8 cellular contexts compared by ENCODE assay signal in genomic region chr18:74493689-74494088, GRCh38. TPM values are rescaled to one million over a fixed set of nuclear protein-coding genes. Genes with fewer than 3 reads are reported as not detected.
DNase-seq lines count a peak whose midpoint lies in the region; ATAC-seq and TF ChIP-seq lines count a peak whose summit lies in the region.

No MANE protein-coding gene starts in this region.

- no peak for TF ChIP-seq POLR2A in sigmoid colon (IDR thresholded peaks at IDR 0.05)

- H3K4me3 ChIP-seq in fibroblast of the aortic adventitia (ENCODE audit: low read depth, low read length): no peak overlapping the region
- H3K4me3 ChIP-seq in sigmoid colon: no peak overlapping the region

- H3K9me3 ChIP-seq in sigmoid colon: peaks cover 0 to 2% (median 0%) of the 10 kb centered on the region in 4 donors

- no peak for TF ChIP-seq EP300 in sigmoid colon (IDR thresholded peaks at IDR 0.05)

- DNase-seq in NCI-H2171 treated with DMSO at 0.1 percent for 48 hours (lab: John Stamatoyannopoulos, UW) (peak; percentile 10), NCI-H2171 (lab: John Stamatoyannopoulos, UW) (no peak), NCI-H748 treated with DMSO at 0.1 percent for 48 hours (lab: John Stamatoyannopoulos, UW) (peak; percentile 32), activated T-cell treated with anti-CD3 and anti-CD28 coated beads for 4 hours (peak; percentile 38), fibroblast of the aortic adventitia (ENCODE audit: low read depth) (peak; percentile 77), sigmoid colon (no peak), amniotic stem cell (lab: John Stamatoyannopoulos, UW) (no peak)

- no peak overlapping the region for H3K27ac ChIP-seq in sigmoid colon

- TF ChIP-seq CTCF in fibroblast of the aortic adventitia (IDR thresholded peaks at IDR 0.05; ENCODE audit: insufficient read depth, low read length): peak; percentile 68
- TF ChIP-seq CTCF in sigmoid colon (IDR thresholded peaks at IDR 0.05): peak in 3 of 4 experiments; percentile 50 to 71 (median 60)

- peaks cover 0 to 18% (median 5%) of the 10 kb centered on the region in 4 donors for H3K4me1 ChIP-seq in sigmoid colon

- H3K27me3 ChIP-seq in sigmoid colon: no peaks in the 10 kb centered on the region

- WGBS in sigmoid colon, 2 donors: 30 to 62% methylated on average over 1 of the region's 1 CpG

- no peaks in the 10 kb centered on the region for H3K36me3 ChIP-seq in sigmoid colon

- intact Hi-C loops in sigmoid colon (cut with DNase I): no loop called here

- peak; percentile 22 for ATAC-seq in HG03175 (IDR thresholded peaks at IDR 0.05; ENCODE audit: unreplicated experiment)

RNA-seq across cellular contexts. Expression of gene CNDP2, which starts 2.5 kb away (rescaled TPM):
- total RNA-seq in fibroblast of the aortic adventitia (ENCODE audit: low replicate concordance) (38.0 and 75.6 TPM in 2 replicates), sigmoid colon (10 to 100 TPM; 29.3 to 53.5 (median 46.4) TPM)
- 100 to 1,000 TPM; 114 to 179 (median 132) TPM for polyA plus RNA-seq in sigmoid colon

RNA-seq across cellular contexts. Expression of gene DIPK1C, which starts 36.6 kb away (rescaled TPM):
- total RNA-seq in fibroblast of the aortic adventitia (ENCODE audit: low replicate concordance) (not detected in 2 replicates), sigmoid colon (1 to 10 TPM in 2 of 4 donors, under 1 TPM in 1, not detected in 1; 0.82 to 1.1 (median 1.1) TPM)
- under 1 TPM in 1 of 3 donors, not detected in 2; 0.48 TPM for polyA plus RNA-seq in sigmoid colon

RNA-seq across cellular contexts. Expression of gene CNDP1, which starts 40.6 kb away (rescaled TPM):
- not detected in 2 replicates for total RNA-seq in fibroblast of the aortic adventitia (ENCODE audit: low replicate concordance)
- total RNA-seq in sigmoid colon: not detected
- polyA plus RNA-seq in sigmoid colon: under 1 TPM in 2 of 3 donors, not detected in 1; 0.10 to 0.60 TPM

Comparison
In these comparisons a context has a peak if more than half of its experiments do, and no peak if none do; other contexts are left out.
1. DNase-seq: peak in NCI-H2171 treated with DMSO at 0.1 percent for 48 hours (single experiment), NCI-H748 treated with DMSO at 0.1 percent for 48 hours (single experiment), activated T-cell treated with anti-CD3 and anti-CD28 coated beads for 4 hours (single experiment) and fibroblast of the aortic adventitia (single experiment); none in NCI-H2171 (single experiment), sigmoid colon (single experiment) and amniotic stem cell (single experiment).